ENCODE assay signal across 19 cellular contexts in genomic region chr1:44037154-44037553, GRCh38. TPM values are rescaled to one million over a fixed set of nuclear protein-coding genes. Genes with fewer than 3 reads are reported as not detected.
DNase-seq lines count a peak whose midpoint lies in the region; ATAC-seq, FAIRE-seq and TF ChIP-seq lines count a peak whose summit lies in the region.
"Had no signal": no experiment of that assay in that cellular context is flagged by ENCODE, and none has a peak within 500 bp of the region (broad histone marks: within the 10 kb centered on the region; RNA-seq: fewer than 3 reads in every experiment).

No MANE protein-coding gene starts in this region.

- ATAC-seq in T-helper 17 cell (peak; percentile 47), left colon (peak; percentile 29)

- no peaks in the 10 kb centered on the region for H3K36me3 Mint-ChIP-seq in activated naive CD4-positive, alpha-beta T cell treated with anti-CD3 and anti-CD28 coated beads, Interleukin-2, amount 10 ng/mL, durations not matched to agents 7 days and 5 days
- no peaks in the 10 kb centered on the region for H3K36me3 Mint-ChIP-seq in T-helper 17 cell (ENCODE audit: low read depth)
- H3K36me3 Mint-ChIP-seq: stimulated activated memory B cell treated with anti-CD40 and anti-IgM and Interleukin-4, amounts not matched to agents 10 μg/mL and 1 μg/mL and 100 μg/mL, for 72 hours had no signal

- no peak overlapping the region for H3K4me3 Mint-ChIP-seq in activated naive CD4-positive, alpha-beta T cell treated with anti-CD3 and anti-CD28 coated beads, Interleukin-2, amount 10 ng/mL, durations not matched to agents 7 days and 5 days
- H3K4me3 Mint-ChIP-seq in T-helper 17 cell, result no peak overlapping the region
- H3K4me3 Mint-ChIP-seq: activated CD4-positive, alpha-beta memory T cell treated with anti-CD3 and anti-CD28 coated beads, Interleukin-2, amount 10 ng/mL, durations not matched to agents 7 days and 5 days; activated naive CD4-positive, alpha-beta T cell treated with anti-CD3 and anti-CD28 coated beads for 36 hours; CD4-positive, alpha-beta T cell; stimulated activated memory B cell treated with anti-CD40 and anti-IgM and Interleukin-4, amounts not matched to agents 10 μg/mL and 1 μg/mL and 100 μg/mL, for 72 hours had no signal

- no peaks in the 10 kb centered on the region for H3K9me3 Mint-ChIP-seq in activated naive CD4-positive, alpha-beta T cell treated with anti-CD3 and anti-CD28 coated beads, Interleukin-2, amount 10 ng/mL, durations not matched to agents 7 days and 5 days
- H3K9me3 Mint-ChIP-seq: activated CD4-positive, alpha-beta memory T cell treated with anti-CD3 and anti-CD28 coated beads, Interleukin-2, amount 10 ng/mL, durations not matched to agents 7 days and 5 days; activated naive CD4-positive, alpha-beta T cell treated with anti-CD3 and anti-CD28 coated beads for 36 hours; CD4-positive, alpha-beta T cell; stimulated activated memory B cell treated with anti-CD40 and anti-IgM and Interleukin-4, amounts not matched to agents 10 μg/mL and 1 μg/mL and 100 μg/mL, for 72 hours had no signal

- H3K9me3 ChIP-seq in T-helper 17 cell (ENCODE audit: control insufficient read depth, low read length, poor library complexity, severe bottlenecking) (no peaks in the 10 kb centered on the region), thyroid gland (no peaks in the 10 kb centered on the region)
- H3K9me3 ChIP-seq: left lung, prostate gland, suprapubic skin, vagina had no signal

- intact Hi-C loops in left colon (cut with DNase I, micrococcal nuclease), result loop anchor here in 1 of 2 donors (5.0 kb wide), 1 partner anchor 35 kb away; no protein-coding TSS in a partner anchor
- intact Hi-C loops in thyroid gland (cut with DNase I), result loop anchor here (10.0 kb wide), 1 partner anchor 272 kb away; no protein-coding TSS in a partner anchor

- H3K36me3 ChIP-seq in thyroid gland, result no peaks in the 10 kb centered on the region
- H3K36me3 ChIP-seq: left lung, prostate gland, suprapubic skin, vagina had no signal

- H3K4me1 Mint-ChIP-seq in activated naive CD4-positive, alpha-beta T cell treated with anti-CD3 and anti-CD28 coated beads, Interleukin-2, amount 10 ng/mL, durations not matched to agents 7 days and 5 days, result peaks cover 7% of the 10 kb centered on the region
- peaks cover 15% of the 10 kb centered on the region for H3K4me1 Mint-ChIP-seq in T-helper 17 cell
- H3K4me1 Mint-ChIP-seq: stimulated activated memory B cell treated with anti-CD40 and anti-IgM and Interleukin-4, amounts not matched to agents 10 μg/mL and 1 μg/mL and 100 μg/mL, for 72 hours had no signal

- FAIRE-seq in urothelium cell line (lab: Jason Lieb, UNC), result peak; percentile 66

- H3K27ac Mint-ChIP-seq in activated naive CD4-positive, alpha-beta T cell treated with anti-CD3 and anti-CD28 coated beads, Interleukin-2, amount 10 ng/mL, durations not matched to agents 7 days and 5 days, result peak overlapping the region; percentile 43
- peak overlapping the region; percentile 74 for H3K27ac Mint-ChIP-seq in T-helper 17 cell
- H3K27ac Mint-ChIP-seq: activated CD4-positive, alpha-beta memory T cell treated with anti-CD3 and anti-CD28 coated beads, Interleukin-2, amount 10 ng/mL, durations not matched to agents 7 days and 5 days; activated naive CD4-positive, alpha-beta T cell treated with anti-CD3 and anti-CD28 coated beads for 36 hours; CD4-positive, alpha-beta T cell; stimulated activated memory B cell treated with anti-CD40 and anti-IgM and Interleukin-4, amounts not matched to agents 10 μg/mL and 1 μg/mL and 100 μg/mL, for 72 hours had no signal

- H3K27me3 ChIP-seq in thyroid gland, result no peaks in the 10 kb centered on the region
- H3K27me3 ChIP-seq: suprapubic skin, vagina had no signal

- CTCF ChIA-PET in activated naive CD4-positive, alpha-beta T cell treated with anti-CD3 and anti-CD28 coated beads, Interleukin-2, amount 10 ng/mL, durations not matched to agents 7 days and 5 days (lab: Charles Lee), result interaction anchor here (0.6 to 9.8 kb wide), 16 partner anchors 7 to 556 kb away, joined by 3 to 161 read pairs (median 5); partner anchors contain the start of gene DMAP1

- no peak for TF ChIP-seq CTCF in thyroid gland (IDR thresholded peaks at IDR 0.05)

- no peak for DNase-seq in activated naive CD4-positive, alpha-beta T cell treated with anti-CD3 and anti-CD28 coated beads, Interleukin-2, amount 10 ng/mL, durations not matched to agents 7 days and 5 days
- no peak for DNase-seq in activated naive CD4-positive, alpha-beta T cell (lab: John Stamatoyannopoulos, UW)
- no peak for DNase-seq in T-helper 17 cell
- no peak for DNase-seq in left colon
- no peak for DNase-seq in urothelium cell line (ENCODE audit: low spot score)
- DNase-seq in 8988T, result no peak
- DNase-seq in CD1c-positive myeloid dendritic cell (ENCODE audit: extremely low spot score), result no peak
- no peak for DNase-seq in thyroid gland

- H3K4me1 ChIP-seq in thyroid gland, result peaks cover 0 to 13% of the 10 kb centered on the region in 2 donors
- H3K4me1 ChIP-seq: prostate gland had no signal

- H3K27me3 Mint-ChIP-seq in activated naive CD4-positive, alpha-beta T cell treated with anti-CD3 and anti-CD28 coated beads, Interleukin-2, amount 10 ng/mL, durations not matched to agents 7 days and 5 days, result peaks cover 14% of the 10 kb centered on the region
- peaks cover 5% of the 10 kb centered on the region for H3K27me3 Mint-ChIP-seq in T-helper 17 cell
- H3K27me3 Mint-ChIP-seq: CD4-positive, alpha-beta T cell; stimulated activated memory B cell treated with anti-CD40 and anti-IgM and Interleukin-4, amounts not matched to agents 10 μg/mL and 1 μg/mL and 100 μg/mL, for 72 hours had no signal

- no peak for TF ChIP-seq POLR2A in thyroid gland (IDR thresholded peaks at IDR 0.05)

- 69 to 74% methylated on average over 5 of the region's 5 CpGs for WGBS in thyroid gland, 2 donors

- no peak overlapping the region for H3K4me3 ChIP-seq in thyroid gland (replicated peaks in 1 of 3)
- H3K4me3 ChIP-seq: left lung, prostate gland, SK-N-MC, skin epidermis, suprapubic skin, vagina had no signal

- no peak overlapping the region for H3K27ac ChIP-seq in thyroid gland
- H3K27ac ChIP-seq: left lung, suprapubic skin had no signal

RNA-seq across cellular contexts. Expression of gene SLC6A9, which starts 5.9 kb away (rescaled TPM):
- total RNA-seq in T-helper 17 cell (under 1 TPM in 1 of 2 donors, not detected in 1; 0.62 TPM), left colon (10 to 100 TPM; 35.3 to 42.3 TPM), thyroid gland (10 to 100 TPM in 1 of 4 donors, 1 to 10 TPM in 3; 7.2 to 11.3 (median 7.6) TPM)
- total RNA-seq: mononuclear cell had no signal

RNA-seq across cellular contexts. Expression of gene CCDC24, which starts 45.8 kb away (rescaled TPM):
- total RNA-seq in T-helper 17 cell (1 to 10 TPM; 1.4 to 1.5 TPM), left colon (10 to 100 TPM; 22.4 to 22.6 TPM), thyroid gland (10 to 100 TPM in 3 of 4 donors, 1 to 10 TPM in 1; 8.0 to 25.4 (median 11.7) TPM)

RNA-seq across cellular contexts. Expression of gene B4GALT2, which starts 58.1 kb away (rescaled TPM):
- total RNA-seq in T-helper 17 cell, result 1 to 10 TPM; 2.8 to 3.4 TPM
- 10 to 100 TPM; 22.7 to 28.6 TPM for total RNA-seq in left colon
- 10 to 100 TPM; 22.3 to 30.3 (median 24.7) TPM for total RNA-seq in thyroid gland

Comparison
In these comparisons a context has a peak if more than half of its experiments do, and no peak if none do; other contexts are left out.
1. RNA of gene SLC6A9, which starts 5.9 kb away (total RNA-seq): 35.3 to 42.3 TPM in left colon and 7.2 to 11.3 TPM in thyroid gland; 0.62 TPM in T-helper 17 cell; every median in the first group is over 4 times any median in the second.
2. RNA of gene B4GALT2, which starts 58.1 kb away (total RNA-seq): 22.7 to 28.6 TPM in left colon and 22.3 to 30.3 TPM in thyroid gland; 2.8 to 3.4 TPM in T-helper 17 cell; every median in the first group is over 4 times any median in the second.